In the genomic region with DNA sequence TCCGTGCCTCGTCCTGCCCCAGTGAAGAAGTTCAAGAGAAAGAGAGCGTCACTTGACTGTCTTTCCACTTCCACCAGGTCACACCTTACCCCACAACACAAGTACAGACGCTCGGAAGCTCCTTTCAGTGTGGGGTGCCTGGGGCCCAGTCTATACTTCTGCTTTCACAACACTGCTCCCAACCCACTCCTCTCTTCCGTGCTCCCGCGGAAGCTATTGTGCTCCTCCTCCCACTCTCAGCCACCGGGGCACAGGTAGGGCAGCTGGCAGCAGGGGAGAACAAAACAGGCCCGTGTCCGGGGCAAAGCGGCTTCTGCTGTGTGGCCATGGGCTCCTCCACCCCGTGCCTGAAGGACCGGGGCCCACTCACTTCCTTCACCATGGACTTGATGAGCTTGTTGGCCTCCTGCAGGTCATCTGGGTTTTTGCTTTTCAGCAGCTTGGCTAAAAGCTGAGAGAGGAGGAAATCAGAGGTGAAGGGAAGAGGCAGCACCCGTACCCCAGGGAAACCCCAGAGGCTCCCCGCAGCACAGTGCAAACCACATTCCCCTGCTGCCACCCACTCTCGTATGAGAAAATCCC, we compare ENCODE assay signal across 1 cellular context.
A peak's percentile ranks its signal among the peaks of the same experiment; 100 is the strongest.
TF ChIP-seq lines count a peak whose summit lies in the region.

No MANE protein-coding gene starts in this region.

TF ChIP-seq in HepG2, 621 proteins besides CTCF, POLR2A, EP300 and RAD21:
- TF ChIP-seq ZNF263 (CRISPR knock-in tag; IDR thresholded peaks at IDR 0.05) (peak; percentile 82), SRSF1 (optimal IDR thresholded peaks at IDR 0.05; ENCODE audit: low read depth, low read length) (no peak)
TF ChIP-seq in HepG2: peak in this region for 1.
